Comparison of ENCODE assay signal across 8 cellular contexts in genomic region chr3:114152519-114153151, GRCh38. TPM values are rescaled to one million over a fixed set of nuclear protein-coding genes. Genes with fewer than 3 reads are reported as not detected.
DNase-seq lines count a peak whose midpoint lies in the region; ATAC-seq and TF ChIP-seq lines count a peak whose summit lies in the region.

No MANE protein-coding gene starts in this region.

- H3K27me3 Mint-ChIP-seq in activated naive CD8-positive, alpha-beta T cell = no peaks in the 10 kb centered on the region

- ATAC-seq in HG02623 (IDR thresholded peaks at IDR 0.05; ENCODE audit: unreplicated experiment) = peak; percentile 90

- TF ChIP-seq CTCF in GM10266 (IDR thresholded peaks at IDR 0.05; ENCODE audit: control insufficient read depth, insufficient read depth, low read depth, missing control alignments) = peak; percentile 94
- peak; percentile 96 for TF ChIP-seq CTCF in cardiac muscle cell (IDR thresholded peaks at IDR 0.05; ENCODE audit: low read depth, low read length)
- TF ChIP-seq CTCF in transverse colon (IDR thresholded peaks at IDR 0.05) = peak; percentile 83 to 92 (median 86)

- H3K27me3 ChIP-seq in cardiac muscle cell (no peaks in the 10 kb centered on the region), transverse colon (no peaks in the 10 kb centered on the region)

- peak overlapping the region; percentile 37 for H3K27ac Mint-ChIP-seq in activated naive CD8-positive, alpha-beta T cell

- H3K36me3 ChIP-seq in cardiac muscle cell (no peaks in the 10 kb centered on the region), transverse colon (no peaks in the 10 kb centered on the region)

- H3K4me1 Mint-ChIP-seq in activated naive CD8-positive, alpha-beta T cell (ENCODE audit: low read depth) = peaks cover 9% of the 10 kb centered on the region

- H3K4me1 ChIP-seq in cardiac muscle cell (ENCODE audit: low read depth) (no peaks in the 10 kb centered on the region), transverse colon (peaks cover 0 to 6% (median 0%) of the 10 kb centered on the region in 4 donors)

- no peaks in the 10 kb centered on the region for H3K36me3 Mint-ChIP-seq in activated naive CD8-positive, alpha-beta T cell

- DNase-seq in GM10266 (ENCODE audit: extremely low spot score) (peak; percentile 73), NCI-H1092 treated with DMSO at 0.1 percent for 48 hours (lab: John Stamatoyannopoulos, UW) (peak; percentile 95), SKM-1 (lab: John Stamatoyannopoulos, UW; ENCODE audit: unreplicated experiment) (peak; percentile 31), cardiac muscle cell (ENCODE audit: low read depth in 1 of 2, low spot score in 1 of 2) (peak; percentile 88 to 90), pons (ENCODE audit: low spot score) (peak; percentile 60), transverse colon (peak; percentile 76)

- no peak for TF ChIP-seq EP300 in transverse colon (IDR thresholded peaks at IDR 0.05; ENCODE audit: low read depth)

- H3K9me3 ChIP-seq in cardiac muscle cell (ENCODE audit: low read depth) = no peaks in the 10 kb centered on the region
- no peaks in the 10 kb centered on the region for H3K9me3 ChIP-seq in transverse colon

- peak overlapping the region; percentile 51 for H3K4me3 Mint-ChIP-seq in activated naive CD8-positive, alpha-beta T cell

- TF ChIP-seq POLR2A in transverse colon (IDR thresholded peaks at IDR 0.05) = no peak

- H3K27ac ChIP-seq in cardiac muscle cell = no peak overlapping the region
- peak overlapping the region in 2 of 4 donors; percentile 21 to 27 for H3K27ac ChIP-seq in transverse colon

- in situ Hi-C loops in transverse colon (cut with MboI; ENCODE audit: low pct_ligation_motif_present in 1 of 4, low pct_unique_long_range_greater_than_20kb in 1 of 4, low sequenced_read_pairs in 3 of 4) = loop anchor here in 1 of 4 donors (10.0 kb wide), 1 partner anchor 262 kb away; no protein-coding TSS in a partner anchor

- intact Hi-C loops in transverse colon (cut with DNase I; ENCODE audit: low total_unique reads) = no loop called here

- WGBS in transverse colon (ENCODE audit: low coverage in 1 of 2), 2 donors = 0 to 14% methylated on average over 6 to 16 of the region's 35 CpGs

- H3K9me3 Mint-ChIP-seq in activated naive CD8-positive, alpha-beta T cell (ENCODE audit: low read depth) = no peaks in the 10 kb centered on the region

- peak overlapping the region; percentile 30 for H3K4me3 ChIP-seq in cardiac muscle cell
- peak overlapping the region in 3 of 4 donors; percentile 30 to 57 (median 39) for H3K4me3 ChIP-seq in transverse colon

RNA-seq across cellular contexts. Expression of gene DRD3, which starts 26.2 kb away (rescaled TPM):
- total RNA-seq in cardiac muscle cell (0.51 TPM in 1 of 2 replicates, not detected in the other), transverse colon (not detected)
- not detected in 2 replicates for polyA plus RNA-seq in cardiac muscle cell

Comparison
In these comparisons a context has a peak if more than half of its experiments do, and no peak if none do; other contexts are left out.
1. DNase-seq: peak in every context shown above with its lines; median percentile 95 in NCI-H1092 treated with DMSO at 0.1 percent for 48 hours; 89 in cardiac muscle cell; 76 in transverse colon; 73 in GM10266; 60 in pons; 31 in SKM-1.